ENCODE assay signal across 25 cellular contexts in the genomic region with DNA sequence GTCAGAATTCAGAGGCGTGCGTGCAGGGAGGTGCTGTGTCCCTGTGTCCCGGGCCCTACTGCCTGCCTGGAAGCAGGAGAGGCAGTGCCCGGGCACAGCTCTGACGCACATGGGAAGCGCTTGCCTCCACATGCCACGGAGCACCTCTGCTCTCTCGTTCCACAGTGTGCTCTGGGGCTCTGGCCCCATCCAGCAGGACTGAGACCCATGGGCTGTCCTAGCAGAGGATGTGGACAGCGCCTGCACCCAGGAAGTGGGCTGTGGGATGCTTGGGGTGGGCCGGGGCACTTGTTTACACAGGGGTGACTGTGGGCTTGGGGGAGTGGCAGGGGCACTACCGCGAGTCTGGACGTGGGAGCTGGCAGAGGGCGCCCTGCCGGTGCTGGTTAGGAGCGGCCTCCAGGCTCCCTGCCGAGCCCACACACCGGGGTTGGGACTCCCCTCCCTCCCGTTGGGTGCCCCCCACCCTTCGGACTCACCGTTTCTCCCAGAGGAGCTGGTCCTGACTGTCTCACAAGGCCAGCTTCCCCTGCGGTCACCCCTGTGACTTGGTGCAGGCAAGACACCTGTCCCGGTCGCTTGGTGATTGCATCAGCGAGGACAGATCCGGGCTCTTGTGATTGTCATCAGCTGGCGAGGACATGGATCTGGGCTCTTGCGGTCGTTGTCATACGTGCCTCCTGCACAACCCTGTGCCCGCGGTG.
A peak's percentile ranks its signal among the peaks of the same experiment; 100 is the strongest.
DNase-seq lines count a peak whose midpoint lies in the region; ATAC-seq and TF ChIP-seq lines count a peak whose summit lies in the region.
"Had no signal": no experiment of that assay in that cellular context is flagged by ENCODE, and none has a peak within 500 bp of the region (broad histone marks: within the 10 kb centered on the region; RNA-seq: fewer than 3 reads in every experiment).

No MANE protein-coding gene starts in this region.

- H3K4me1 ChIP-seq in heart right ventricle (peaks cover 0 to 18% (median 10%) of the 10 kb centered on the region in 9 donors), aorta (ENCODE audit: control insufficient read depth in 1 of 2, insufficient read depth in 2 of 2, low read length in 2 of 2) (no peaks in the 10 kb centered on the region)
- H3K4me1 ChIP-seq: colonic mucosa had no signal

- no peak overlapping the region for H3K27ac ChIP-seq in heart right ventricle
- no peak overlapping the region for H3K27ac ChIP-seq in aorta (ENCODE audit: low read depth in 1 of 2, low read length in 2 of 2)
- H3K27ac ChIP-seq: colonic mucosa, testis had no signal

- H3K4me3 ChIP-seq in heart right ventricle = no peak overlapping the region
- H3K4me3 ChIP-seq in aorta (ENCODE audit: low read length in 2 of 2) = no peak overlapping the region
- H3K4me3 ChIP-seq: colonic mucosa, testis had no signal

- H3K27me3 ChIP-seq in heart right ventricle = no peaks in the 10 kb centered on the region
- no peaks in the 10 kb centered on the region for H3K27me3 ChIP-seq in aorta (ENCODE audit: control insufficient read depth in 1 of 2, insufficient read depth in 2 of 2, low read length in 1 of 2)
- H3K27me3 ChIP-seq: colonic mucosa, testis had no signal

- ATAC-seq in left cardiac atrium (no peak), heart right ventricle (no peak), left ventricle myocardium superior (no peak), aorta (ENCODE audit: low FRiP score) (no peak), GM21423 (IDR thresholded peaks at IDR 0.05; ENCODE audit: unreplicated experiment) (no peak), HG03565 (IDR thresholded peaks at IDR 0.05; ENCODE audit: unreplicated experiment) (no peak)
- peak; percentile 27 to 54 for ATAC-seq in natural killer cell treated with Interleukin-12 subunit alpha and Interleukin-12 subunit beta and Interleukin-15 and Interleukin-18, amount 100 ng/mL, for 72 hours
- ATAC-seq: naive thymus-derived CD4-positive, alpha-beta T cell had no signal

- H3K27ac Mint-ChIP-seq in natural killer cell treated with Interleukin-12 subunit alpha and Interleukin-12 subunit beta and Interleukin-15 and Interleukin-18, amount 100 ng/mL, for 72 hours = no peak overlapping the region
- H3K27ac Mint-ChIP-seq: naive thymus-derived CD4-positive, alpha-beta T cell had no signal

- no peak for TF ChIP-seq CTCF in heart right ventricle (IDR thresholded peaks at IDR 0.05)

- no peaks in the 10 kb centered on the region for H3K27me3 Mint-ChIP-seq in natural killer cell treated with Interleukin-12 subunit alpha and Interleukin-12 subunit beta and Interleukin-15 and Interleukin-18, amount 100 ng/mL, for 72 hours
- H3K27me3 Mint-ChIP-seq: naive thymus-derived CD4-positive, alpha-beta T cell had no signal

- WGBS in heart right ventricle, 2 donors = 88 to 93% methylated on average over 32 of the region's 32 CpGs
- WGBS in aorta, 2 donors = 90 to 93% methylated on average over 32 of the region's 32 CpGs

- H3K9me3 Mint-ChIP-seq in natural killer cell treated with Interleukin-12 subunit alpha and Interleukin-12 subunit beta and Interleukin-15 and Interleukin-18, amount 100 ng/mL, for 72 hours = peaks cover 4% of the 10 kb centered on the region

- H3K9me3 ChIP-seq in heart right ventricle (peaks cover 0 to 24% (median 13%) of the 10 kb centered on the region in 11 donors), aorta (ENCODE audit: control insufficient read depth, low read length) (no peaks in the 10 kb centered on the region)
- H3K9me3 ChIP-seq: colonic mucosa, testis had no signal

- H3K36me3 ChIP-seq in heart right ventricle (peaks cover 0 to 43% (median 19%) of the 10 kb centered on the region in 9 donors), aorta (ENCODE audit: control insufficient read depth in 1 of 2, insufficient read depth in 2 of 2, low read length in 1 of 2) (peaks cover 0 to 2% of the 10 kb centered on the region in 2 donors)
- H3K36me3 ChIP-seq: colonic mucosa had no signal

- intact Hi-C loops in left cardiac atrium (cut with DNase I) (no loop called here), heart right ventricle (cut with DNase I) (no loop called here), left ventricle myocardium superior (cut with micrococcal nuclease) (no loop called here), aorta (cut with DNase I) (no loop called here)

- H3K4me3 Mint-ChIP-seq in natural killer cell treated with Interleukin-12 subunit alpha and Interleukin-12 subunit beta and Interleukin-15 and Interleukin-18, amount 100 ng/mL, for 72 hours = no peak overlapping the region
- H3K4me3 Mint-ChIP-seq: brain; naive thymus-derived CD4-positive, alpha-beta T cell had no signal

- H3K4me1 Mint-ChIP-seq in natural killer cell treated with Interleukin-12 subunit alpha and Interleukin-12 subunit beta and Interleukin-15 and Interleukin-18, amount 100 ng/mL, for 72 hours (ENCODE audit: low read depth in 2 of 2) = peaks cover 9 to 18% of the 10 kb centered on the region in 2 donors

- peaks cover 10% of the 10 kb centered on the region for H3K36me3 Mint-ChIP-seq in natural killer cell treated with Interleukin-12 subunit alpha and Interleukin-12 subunit beta and Interleukin-15 and Interleukin-18, amount 100 ng/mL, for 72 hours

- DNase-seq in left cardiac atrium = peak; percentile 23
- DNase-seq in heart right ventricle = no peak
- peak; percentile 26 for DNase-seq in left ventricle myocardium superior
- DNase-seq in natural killer cell treated with Interleukin-12 subunit alpha and Interleukin-12 subunit beta and Interleukin-15 and Interleukin-18, amount 100 ng/mL, for 72 hours (ENCODE audit: low spot score) = peak; percentile 60
- peak; percentile 39 to 73 for DNase-seq in aorta
- no peak for DNase-seq in GOT3 (lab: John Stamatoyannopoulos, UW)
- DNase-seq: activated CD4-positive, alpha-beta T cell treated with anti-CD3 and anti-CD28 coated beads, Interleukin-2, amount 50 U/mL, for 4 hours; activated CD8-positive, alpha-beta memory T cell treated with anti-CD3 and anti-CD28 coated beads, Interleukin-2, amount 50 U/mL, for 4 hours; C1 segment of cervical spinal cord; Calu3; colonic mucosa; effector memory CD4-positive, alpha-beta T cell; naive thymus-derived CD4-positive, alpha-beta T cell; NCI-H1092 treated with DMSO at 0.1 percent for 48 hours; NCI-H1930; NCI-H82; retina; stimulated activated CD4-positive, alpha-beta T cell treated with anti-CD3 and anti-CD28 coated beads, Interleukin-12 subunit alpha, Interleukin-12 subunit beta, amount 100 ng/mL, for 4 hours; stimulated activated CD4-positive, alpha-beta T cell treated with anti-CD3 and anti-CD28 coated beads, Interleukin-4, amount 100 ng/mL, for 24 hours; stimulated activated naive CD4-positive, alpha-beta T cell; T1000; testis had no signal

Comparison
In these comparisons a context has a peak if more than half of its experiments do, and no peak if none do; other contexts are left out.
1. DNase-seq: peak in left cardiac atrium (single experiment), left ventricle myocardium superior (single experiment), natural killer cell treated with Interleukin-12 subunit alpha and Interleukin-12 subunit beta and Interleukin-15 and Interleukin-18, amount 100 ng/mL, for 72 hours (single experiment) and aorta (2 of 2); none in heart right ventricle (0 of 2) and GOT3 (single experiment).
2. ATAC-seq: peak in natural killer cell treated with Interleukin-12 subunit alpha and Interleukin-12 subunit beta and Interleukin-15 and Interleukin-18, amount 100 ng/mL, for 72 hours (2 of 2); none in left cardiac atrium (0 of 2), heart right ventricle (0 of 8), left ventricle myocardium superior (single experiment), aorta (single experiment), GM21423 (single experiment) and HG03565 (single experiment).